ENCODE assay signal across 18 cellular contexts in genomic region chr15:93587046-93587445, GRCh38.
DNase-seq lines count a peak whose midpoint lies in the region; ATAC-seq lines count a peak whose summit lies in the region.
"Had no signal": no experiment of that assay in that cellular context is flagged by ENCODE, and none has a peak within 500 bp of the region (broad histone marks: within the 10 kb centered on the region; RNA-seq: fewer than 3 reads in every experiment).

No MANE protein-coding gene starts in this region.

- no peaks in the 10 kb centered on the region for H3K9me3 ChIP-seq in right cardiac atrium (ENCODE audit: control insufficient read depth, low read length)
- no peaks in the 10 kb centered on the region; the same call in 1 of the 2 replicates for H3K9me3 ChIP-seq in SJCRH30 (replicated peaks)

- H3K36me3 ChIP-seq in SJCRH30: no peaks in the 10 kb centered on the region

- H3K4me1 Mint-ChIP-seq in activated naive CD8-positive, alpha-beta T cell treated with anti-CD3 and anti-CD28 coated beads, Interleukin-2, amount 50 U/mL, for 24 hours: no peaks in the 10 kb centered on the region

- no peak overlapping the region for H3K27ac ChIP-seq in right cardiac atrium (ENCODE audit: low read length)
- H3K27ac ChIP-seq in SJCRH30: peak overlapping the region; percentile 75
- H3K27ac ChIP-seq: PC-9 had no signal

- H3K4me3 ChIP-seq in right cardiac atrium (ENCODE audit: low read length): no peak overlapping the region
- no peak overlapping the region for H3K4me3 ChIP-seq in SJCRH30
- H3K4me3 ChIP-seq: PC-9 had no signal

- H3K36me3 Mint-ChIP-seq in activated naive CD8-positive, alpha-beta T cell treated with anti-CD3 and anti-CD28 coated beads, Interleukin-2, amount 50 U/mL, for 24 hours (ENCODE audit: low read depth): no peaks in the 10 kb centered on the region
- H3K36me3 Mint-ChIP-seq: CD8-positive, alpha-beta T cell had no signal

- H3K4me3 Mint-ChIP-seq in activated naive CD8-positive, alpha-beta T cell treated with anti-CD3 and anti-CD28 coated beads, Interleukin-2, amount 50 U/mL, for 24 hours: no peak overlapping the region
- H3K4me3 Mint-ChIP-seq: CD8-positive, alpha-beta T cell had no signal

- H3K27me3 Mint-ChIP-seq in activated naive CD8-positive, alpha-beta T cell treated with anti-CD3 and anti-CD28 coated beads, Interleukin-2, amount 50 U/mL, for 24 hours: peaks cover 3% of the 10 kb centered on the region

- WGBS in right cardiac atrium: 19% methylated on average over 1 of the region's 1 CpG

- H3K9me3 Mint-ChIP-seq in activated naive CD8-positive, alpha-beta T cell treated with anti-CD3 and anti-CD28 coated beads, Interleukin-2, amount 50 U/mL, for 24 hours: no peaks in the 10 kb centered on the region
- H3K9me3 Mint-ChIP-seq: CD8-positive, alpha-beta T cell had no signal

- peak; percentile 87 for ATAC-seq in Right ventricle myocardium inferior
- ATAC-seq in right cardiac atrium: no peak
- no peak for ATAC-seq in HG02678 (IDR thresholded peaks at IDR 0.05; ENCODE audit: unreplicated experiment)
- ATAC-seq in activated naive CD8-positive, alpha-beta T cell treated with anti-CD3 and anti-CD28 coated beads, Interleukin-2, amount 50 U/mL, for 24 hours: no peak
- ATAC-seq: CD8-positive, alpha-beta T cell; HCT116 had no signal

- no peak for DNase-seq in Right ventricle myocardium inferior (ENCODE audit: missing footprints)
- no peak for DNase-seq in right cardiac atrium
- peak; percentile 71 for DNase-seq in NCI-H1694 (lab: John Stamatoyannopoulos, UW)
- DNase-seq in SJCRH30: peak; percentile 74 to 87
- peak; percentile 35 for DNase-seq in left kidney (ENCODE audit: low read depth, low spot score)
- DNase-seq in AG08396 (ENCODE audit: low spot score): no peak
- no peak for DNase-seq in activated naive CD8-positive, alpha-beta T cell treated with anti-CD3 and anti-CD28 coated beads, Interleukin-2, amount 50 U/mL, for 24 hours
- DNase-seq: CD8-positive, alpha-beta T cell; DMS53; EL; GOT3; MM.1S; NCI-H187 treated with DMSO at 0.1 percent for 48 hours; NCI-H510A; NCI-H82; PC-9 had no signal

- no peaks in the 10 kb centered on the region for H3K4me1 ChIP-seq in right cardiac atrium (ENCODE audit: control insufficient read depth, insufficient read depth, low read length)
- H3K4me1 ChIP-seq in SJCRH30: peaks cover 45% of the 10 kb centered on the region

- H3K27ac Mint-ChIP-seq in activated naive CD8-positive, alpha-beta T cell treated with anti-CD3 and anti-CD28 coated beads, Interleukin-2, amount 50 U/mL, for 24 hours: no peak overlapping the region
- H3K27ac Mint-ChIP-seq: CD8-positive, alpha-beta T cell had no signal

- intact Hi-C loops in Right ventricle myocardium inferior (cut with DNase I): no loop called here
- intact Hi-C loops in right cardiac atrium (cut with DNase I): no loop called here

- H3K27me3 ChIP-seq in right cardiac atrium (ENCODE audit: control insufficient read depth, insufficient read depth) (no peaks in the 10 kb centered on the region), SJCRH30 (no peaks in the 10 kb centered on the region)

Comparison
In these comparisons a context has a peak if more than half of its experiments do, and no peak if none do; other contexts are left out.
1. DNase-seq: peak in NCI-H1694 (single experiment), SJCRH30 (2 of 2) and left kidney (single experiment); none in Right ventricle myocardium inferior (single experiment), right cardiac atrium (0 of 3), AG08396 (single experiment) and activated naive CD8-positive, alpha-beta T cell treated with anti-CD3 and anti-CD28 coated beads, Interleukin-2, amount 50 U/mL, for 24 hours (single experiment).